Comparison of ENCODE assay signal across 9 cellular contexts in genomic region chr20:46458891-46459750, GRCh38. TPM values are rescaled to one million over a fixed set of nuclear protein-coding genes. Genes with fewer than 3 reads are reported as not detected.
DNase-seq lines count a peak whose midpoint lies in the region; ATAC-seq and TF ChIP-seq lines count a peak whose summit lies in the region.
"Had no signal": no experiment of that assay in that cellular context is flagged by ENCODE, and none has a peak within 500 bp of the region (broad histone marks: within the 10 kb centered on the region; RNA-seq: fewer than 3 reads in every experiment).

No MANE protein-coding gene starts in this region.

- H3K4me3 ChIP-seq in esophagus squamous epithelium = peak overlapping the region in 3 of 4 donors; percentile 24 to 51 (median 25)
- H3K4me3 ChIP-seq in neural progenitor cell = peak overlapping the region; percentile 57

- peak overlapping the region; percentile 64 for H3K4me3 Mint-ChIP-seq in neural progenitor cell

- H3K36me3 ChIP-seq in esophagus squamous epithelium (no peaks in the 10 kb centered on the region), neural progenitor cell (peaks cover 7% of the 10 kb centered on the region)

- H3K36me3 Mint-ChIP-seq in neural progenitor cell = peaks cover 10% of the 10 kb centered on the region

- H3F3A ChIP-seq in neural progenitor cell (ENCODE audit: low read depth) = no peaks in the 10 kb centered on the region

- H3K4me1 Mint-ChIP-seq in neural progenitor cell = peaks cover 3% of the 10 kb centered on the region

- peaks cover 4% of the 10 kb centered on the region for H3K27me3 Mint-ChIP-seq in neural progenitor cell (ENCODE audit: insufficient read depth, low read depth)

- ATAC-seq in GM18505 (IDR thresholded peaks at IDR 0.05; ENCODE audit: unreplicated experiment) = no peak

- no peak overlapping the region for H3K27ac Mint-ChIP-seq in neural progenitor cell

- H3K9me3 ChIP-seq in esophagus squamous epithelium (peaks cover 0 to 13% (median 6%) of the 10 kb centered on the region in 3 donors), neural progenitor cell (ENCODE audit: low read depth) (peaks cover 6% of the 10 kb centered on the region)

- H3K27ac ChIP-seq in esophagus squamous epithelium = no peak overlapping the region
- H3K27ac ChIP-seq in neural progenitor cell = no peak overlapping the region

- peak overlapping the region; percentile 99 for H2AFZ ChIP-seq in neural progenitor cell (replicated peaks)

- 8 to 11% methylated on average over 22 to 28 of the region's 35 CpGs for WGBS in esophagus squamous epithelium, 2 donors

- H3K9ac ChIP-seq in neural progenitor cell = no peak overlapping the region

- peaks cover 24% of the 10 kb centered on the region for H3K9me3 Mint-ChIP-seq in neural progenitor cell

- TF ChIP-seq POLR2A in esophagus squamous epithelium (IDR thresholded peaks at IDR 0.05) (no peak), GM18505 (IDR thresholded peaks at IDR 0.05; ENCODE audit: borderline replicate concordance, extremely low read depth, insufficient read depth, insufficient read length) (no peak)

- H3K4me1 ChIP-seq in esophagus squamous epithelium (peaks cover 0 to 9% (median 0%) of the 10 kb centered on the region in 3 donors), neural progenitor cell (no peaks in the 10 kb centered on the region)

- H4K20me1 ChIP-seq in neural progenitor cell (ENCODE audit: low read depth) = no peaks in the 10 kb centered on the region

- TF ChIP-seq CTCF in esophagus squamous epithelium (IDR thresholded peaks at IDR 0.05) (no peak), neural progenitor cell (IDR thresholded peaks at IDR 0.05) (no peak)

- H3K79me2 ChIP-seq in neural progenitor cell (ENCODE audit: low read depth) = no peaks in the 10 kb centered on the region

- H3K4me2 ChIP-seq in neural progenitor cell = peak overlapping the region; percentile 90

- H3K27me3 ChIP-seq in esophagus squamous epithelium (peaks cover 0 to 33% (median 0%) of the 10 kb centered on the region in 4 donors), neural progenitor cell (no peaks in the 10 kb centered on the region)

- intact Hi-C loops in esophagus squamous epithelium (cut with DNase I) = no loop called here

- DNase-seq in Ammon's horn (ENCODE audit: low spot score) (peak; percentile 49), NCI-H2029 treated with DMSO at 0.1 percent for 48 hours (lab: John Stamatoyannopoulos, UW) (peak; percentile 64), esophagus squamous epithelium (lab: John Stamatoyannopoulos, UW) (no peak), neural progenitor cell (ENCODE audit: low spot score) (peak; percentile 91), AML-193 (lab: John Stamatoyannopoulos, UW) (no peak), GF-D8 (lab: John Stamatoyannopoulos, UW) (no peak), foreskin melanocyte (no peak)
- DNase-seq: DND-41 had no signal

RNA-seq across cellular contexts. Expression of gene ELMO2, which starts 52.7 kb away (rescaled TPM):
- total RNA-seq in esophagus squamous epithelium (10 to 100 TPM; 27.5 to 38.0 (median 37.0) TPM), neural progenitor cell (ENCODE audit: low replicate concordance) (53.3 and 64.5 TPM in 2 replicates)

RNA-seq across cellular contexts. Expression of gene ZNF334, which starts 54.2 kb away (rescaled TPM):
- 1 to 10 TPM in 2 of 4 donors, under 1 TPM in 2; 0.27 to 1.1 (median 0.90) TPM for total RNA-seq in esophagus squamous epithelium
- 29.0 and 45.9 TPM in 2 replicates for total RNA-seq in neural progenitor cell (ENCODE audit: low replicate concordance)

Comparison
In these comparisons a context has a peak if more than half of its experiments do, and no peak if none do; other contexts are left out.
1. DNase-seq: peak in Ammon's horn (single experiment), NCI-H2029 treated with DMSO at 0.1 percent for 48 hours (single experiment) and neural progenitor cell (single experiment); none in esophagus squamous epithelium (single experiment), AML-193 (0 of 2), GF-D8 (single experiment) and foreskin melanocyte (single experiment).
2. RNA of gene ZNF334, which starts 54.2 kb away (total RNA-seq): 29.0 to 45.9 TPM in neural progenitor cell; 0.27 to 1.1 TPM in esophagus squamous epithelium; every median in the first group is over 10 times any median in the second.